ENCODE assay signal across 17 cellular contexts in genomic region chr2:237571551-237571950, GRCh38. TPM values are rescaled to one million over a fixed set of nuclear protein-coding genes. Genes with fewer than 3 reads are reported as not detected.
A peak's percentile ranks its signal among the peaks of the same experiment; 100 is the strongest.
DNase-seq lines count a peak whose midpoint lies in the region; ATAC-seq and TF ChIP-seq lines count a peak whose summit lies in the region.
"Had no signal": no experiment of that assay in that cellular context is flagged by ENCODE, and none has a peak within 500 bp of the region (broad histone marks: within the 10 kb centered on the region; RNA-seq: fewer than 3 reads in every experiment).

No MANE protein-coding gene starts in this region.

- peak; percentile 3 for ATAC-seq in activated CD8-positive, alpha-beta T cell treated with anti-CD3 and anti-CD28 coated beads for 36 hours
- ATAC-seq in activated CD8-positive, alpha-beta T cell treated with anti-CD3 and anti-CD28 coated beads, Interleukin-2, amount 10 ng/mL, durations not matched to agents 7 days and 5 days, result no peak
- ATAC-seq in upper lobe of right lung, result no peak

- no peak for TF ChIP-seq CTCF in activated CD8-positive, alpha-beta T cell treated with anti-CD3 and anti-CD28 coated beads for 36 hours (IDR thresholded peaks at IDR 0.05)
- TF ChIP-seq CTCF in VCaP (conservative IDR thresholded peaks at IDR 0.05), result no peak
- TF ChIP-seq CTCF in upper lobe of right lung (IDR thresholded peaks at IDR 0.05), result no peak
- no peak for TF ChIP-seq CTCF in BE2C (IDR thresholded peaks at IDR 0.05; ENCODE audit: low read depth, low read length)

- H2BK120ac ChIP-seq in mesendoderm (ENCODE audit: low read depth, low read length), result no peak overlapping the region

- H4K5ac ChIP-seq in mesendoderm (ENCODE audit: low read length), result no peak overlapping the region

- H3K27ac Mint-ChIP-seq in activated CD8-positive, alpha-beta T cell treated with anti-CD3 and anti-CD28 coated beads for 36 hours, result no peak overlapping the region
- no peak overlapping the region for H3K27ac Mint-ChIP-seq in activated CD8-positive, alpha-beta T cell treated with anti-CD3 and anti-CD28 coated beads, Interleukin-2, amount 10 ng/mL, durations not matched to agents 7 days and 5 days
- H3K27ac Mint-ChIP-seq: activated CD4-positive, alpha-beta T cell treated with anti-CD3 and anti-CD28 coated beads, Interleukin-2, amount 10 ng/mL, durations not matched to agents 24 days and 14 days; CD4-positive, CD25-positive, alpha-beta regulatory T cell; immature natural killer cell had no signal

- H3K18ac ChIP-seq in mesendoderm (ENCODE audit: low read length), result no peak overlapping the region

- H3K9me3 ChIP-seq in upper lobe of right lung (no peaks in the 10 kb centered on the region), BE2C (no peaks in the 10 kb centered on the region)

- POLR2A ChIA-PET in activated CD8-positive, alpha-beta T cell treated with anti-CD3 and anti-CD28 coated beads for 36 hours (lab: Charles Lee), result interaction anchor here (1.1 to 1.6 kb wide), 3 partner anchors 10 to 62 kb away, joined by 4 to 8 read pairs (median 5); no protein-coding TSS in a partner anchor
- POLR2A ChIA-PET in activated CD8-positive, alpha-beta T cell treated with anti-CD3 and anti-CD28 coated beads, Interleukin-2, amount 10 ng/mL, durations not matched to agents 7 days and 5 days (lab: Charles Lee), result interaction anchor here (1.2 kb wide), 1 partner anchor 63 kb away, joined by 4 read pairs; no protein-coding TSS in a partner anchor

- no peak overlapping the region for H3K4me2 ChIP-seq in mesendoderm (ENCODE audit: low read length)

- no peaks in the 10 kb centered on the region for H3K79me2 ChIP-seq in mesendoderm (ENCODE audit: control insufficient read depth, insufficient read depth, low read length)

- H3K79me1 ChIP-seq in mesendoderm (ENCODE audit: low read length), result no peaks in the 10 kb centered on the region

- peaks cover 3% of the 10 kb centered on the region for H3K27me3 Mint-ChIP-seq in activated CD8-positive, alpha-beta T cell treated with anti-CD3 and anti-CD28 coated beads for 36 hours
- no peaks in the 10 kb centered on the region for H3K27me3 Mint-ChIP-seq in activated CD8-positive, alpha-beta T cell treated with anti-CD3 and anti-CD28 coated beads, Interleukin-2, amount 10 ng/mL, durations not matched to agents 7 days and 5 days (ENCODE audit: low read depth)
- H3K27me3 Mint-ChIP-seq: activated CD4-positive, alpha-beta T cell treated with anti-CD3 and anti-CD28 coated beads, Interleukin-2, amount 10 ng/mL, durations not matched to agents 24 days and 14 days had no signal

- H3K56ac ChIP-seq in mesendoderm (ENCODE audit: low read length), result peak overlapping the region; percentile 25

- H4K8ac ChIP-seq in mesendoderm (ENCODE audit: low read depth, low read length), result no peak overlapping the region

- no peak for DNase-seq in activated CD8-positive, alpha-beta T cell treated with anti-CD3 and anti-CD28 coated beads for 36 hours
- DNase-seq in activated CD8-positive, alpha-beta T cell treated with anti-CD3 and anti-CD28 coated beads, Interleukin-2, amount 10 ng/mL, durations not matched to agents 7 days and 5 days, result no peak
- no peak for DNase-seq in mesendoderm
- peak; percentile 54 for DNase-seq in upper lobe of right lung
- no peak for DNase-seq in BE2C
- no peak for DNase-seq in effector CD8-positive, alpha-beta T cell (lab: John Stamatoyannopoulos, UW)
- no peak for DNase-seq in AG08396 (ENCODE audit: low spot score)

- intact Hi-C loops in activated CD8-positive, alpha-beta T cell treated with anti-CD3 and anti-CD28 coated beads for 36 hours (cut with micrococcal nuclease), result loop anchor here (2.0 kb wide), 1 partner anchor 59 kb away; no protein-coding TSS in a partner anchor
- intact Hi-C loops in upper lobe of right lung (cut with DNase I), result loop anchor here (5.0 kb wide), 1 partner anchor 54 kb away; no protein-coding TSS in a partner anchor

- H3K4ac ChIP-seq in mesendoderm (ENCODE audit: low read depth, low read length), result no peak overlapping the region

- H2BK5ac ChIP-seq in mesendoderm (ENCODE audit: low read length), result no peak overlapping the region

- H3K4me1 Mint-ChIP-seq in activated CD8-positive, alpha-beta T cell treated with anti-CD3 and anti-CD28 coated beads for 36 hours (ENCODE audit: low read depth), result peaks cover 6% of the 10 kb centered on the region
- H3K4me1 Mint-ChIP-seq in activated CD8-positive, alpha-beta T cell treated with anti-CD3 and anti-CD28 coated beads, Interleukin-2, amount 10 ng/mL, durations not matched to agents 7 days and 5 days (ENCODE audit: low read depth), result peaks cover 5% of the 10 kb centered on the region

- no peaks in the 10 kb centered on the region for H3K36me3 Mint-ChIP-seq in activated CD8-positive, alpha-beta T cell treated with anti-CD3 and anti-CD28 coated beads for 36 hours (ENCODE audit: low read depth)
- H3K36me3 Mint-ChIP-seq in activated CD8-positive, alpha-beta T cell treated with anti-CD3 and anti-CD28 coated beads, Interleukin-2, amount 10 ng/mL, durations not matched to agents 7 days and 5 days (ENCODE audit: low read depth), result no peaks in the 10 kb centered on the region
- H3K36me3 Mint-ChIP-seq: CD4-positive, CD25-positive, alpha-beta regulatory T cell; immature natural killer cell had no signal

- no peak overlapping the region for H3K23ac ChIP-seq in mesendoderm (ENCODE audit: low read length)

- H3K4me3 ChIP-seq in mesendoderm (ENCODE audit: low read length) (no peak overlapping the region), upper lobe of right lung (no peak overlapping the region), BE2C (ENCODE audit: low read depth, low read length) (no peak overlapping the region)
- H3K4me3 ChIP-seq: cardiac muscle cell had no signal

- no peak overlapping the region for H3K9ac ChIP-seq in mesendoderm (ENCODE audit: low read length)

- H2AK5ac ChIP-seq in mesendoderm (ENCODE audit: low read length), result peak overlapping the region; percentile 20

- CTCF ChIA-PET in activated CD8-positive, alpha-beta T cell treated with anti-CD3 and anti-CD28 coated beads for 36 hours (lab: Charles Lee), result interaction anchor here (0.6 to 8.2 kb wide), 61 partner anchors 9 to 541 kb away, joined by 3 to 285 read pairs (median 5); partner anchors contain the start of gene RAB17
- CTCF ChIA-PET in activated CD8-positive, alpha-beta T cell treated with anti-CD3 and anti-CD28 coated beads, Interleukin-2, amount 10 ng/mL, durations not matched to agents 7 days and 5 days (lab: Charles Lee), result interaction anchor here (0.5 to 5.5 kb wide), 40 partner anchors 9 to 450 kb away, joined by 3 to 88 read pairs (median 5); no protein-coding TSS in a partner anchor

- no peak overlapping the region for H2BK15ac ChIP-seq in mesendoderm (replicated peaks; ENCODE audit: low read depth)

- H3K4me3 Mint-ChIP-seq in activated CD8-positive, alpha-beta T cell treated with anti-CD3 and anti-CD28 coated beads for 36 hours, result no peak overlapping the region
- H3K4me3 Mint-ChIP-seq in activated CD8-positive, alpha-beta T cell treated with anti-CD3 and anti-CD28 coated beads, Interleukin-2, amount 10 ng/mL, durations not matched to agents 7 days and 5 days, result no peak overlapping the region
- H3K4me3 Mint-ChIP-seq: activated CD4-positive, alpha-beta T cell treated with anti-CD3 and anti-CD28 coated beads, Interleukin-2, amount 10 ng/mL, durations not matched to agents 24 days and 14 days; CD4-positive, CD25-positive, alpha-beta regulatory T cell; immature natural killer cell had no signal

- H3K9me3 Mint-ChIP-seq in activated CD8-positive, alpha-beta T cell treated with anti-CD3 and anti-CD28 coated beads for 36 hours, result no peaks in the 10 kb centered on the region
- H3K9me3 Mint-ChIP-seq in activated CD8-positive, alpha-beta T cell treated with anti-CD3 and anti-CD28 coated beads, Interleukin-2, amount 10 ng/mL, durations not matched to agents 7 days and 5 days (ENCODE audit: insufficient read depth), result no peaks in the 10 kb centered on the region
- H3K9me3 Mint-ChIP-seq: activated CD4-positive, alpha-beta T cell treated with anti-CD3 and anti-CD28 coated beads, Interleukin-2, amount 10 ng/mL, durations not matched to agents 24 days and 14 days; CD4-positive, CD25-positive, alpha-beta regulatory T cell; immature natural killer cell had no signal

- WGBS in mesendoderm (ENCODE audit: extremely low coverage, insufficient coverage, low lambda C conversion rate), result no CpG with 5 or more reads among the region's 7 CpGs

- no peaks in the 10 kb centered on the region for H3K27me3 ChIP-seq in mesendoderm (ENCODE audit: insufficient read depth, low read length, poor library complexity)
- no peaks in the 10 kb centered on the region for H3K27me3 ChIP-seq in upper lobe of right lung
- H3K27me3 ChIP-seq in BE2C, result no peaks in the 10 kb centered on the region
- H3K27me3 ChIP-seq: cardiac muscle cell had no signal

- H3K4me1 ChIP-seq in mesendoderm (ENCODE audit: control insufficient read depth, low read depth, low read length), result no peaks in the 10 kb centered on the region
- H3K4me1 ChIP-seq in upper lobe of right lung, result peaks cover 8% of the 10 kb centered on the region
- no peaks in the 10 kb centered on the region for H3K4me1 ChIP-seq in BE2C

- no peaks in the 10 kb centered on the region for H3K36me3 ChIP-seq in mesendoderm (ENCODE audit: control insufficient read depth, insufficient read depth, low read length)
- H3K36me3 ChIP-seq in upper lobe of right lung, result no peaks in the 10 kb centered on the region
- no peaks in the 10 kb centered on the region for H3K36me3 ChIP-seq in BE2C
- H3K36me3 ChIP-seq: cardiac muscle cell had no signal

- H3K27ac ChIP-seq in VCaP (peak overlapping the region; percentile 77), mesendoderm (ENCODE audit: low read depth, low read length) (no peak overlapping the region), upper lobe of right lung (no peak overlapping the region)
- H3K27ac ChIP-seq: cardiac muscle cell had no signal

RNA-seq across cellular contexts. Expression of gene PRLH, which starts 5.2 kb away (rescaled TPM):
- total RNA-seq in activated CD8-positive, alpha-beta T cell treated with anti-CD3 and anti-CD28 coated beads for 36 hours, result not detected
- not detected for total RNA-seq in activated CD8-positive, alpha-beta T cell treated with anti-CD3 and anti-CD28 coated beads, Interleukin-2, amount 10 ng/mL, durations not matched to agents 7 days and 5 days
- polyA plus RNA-seq in mesendoderm (2013, experiment 1 of 2), result not detected
- polyA plus RNA-seq in mesendoderm (2013, experiment 2 of 2), result not detected
- total RNA-seq in upper lobe of right lung, result not detected
- polyA plus RNA-seq in BE2C (2012; ENCODE audit: insufficient read depth, insufficient read length, low read depth), result not detected
- total RNA-seq: activated CD4-positive, alpha-beta T cell treated with anti-CD3 and anti-CD28 coated beads, Interleukin-2, amount 10 ng/mL, durations not matched to agents 24 days and 14 days; cardiac muscle cell; CD4-positive, CD25-positive, alpha-beta regulatory T cell; liver; omental fat pad; Right ventricle myocardium inferior; skeletal muscle tissue; urinary bladder had no signal
- polyA plus RNA-seq: cardiac muscle cell; CD4-positive, CD25-positive, alpha-beta regulatory T cell; immature natural killer cell; liver; urinary bladder had no signal

RNA-seq across cellular contexts. Expression of gene RAB17, which starts 19.0 kb away (rescaled TPM):
- under 1 TPM; 0.14 to 0.69 TPM for total RNA-seq in activated CD8-positive, alpha-beta T cell treated with anti-CD3 and anti-CD28 coated beads for 36 hours
- under 1 TPM; 0.16 to 0.61 TPM for total RNA-seq in activated CD8-positive, alpha-beta T cell treated with anti-CD3 and anti-CD28 coated beads, Interleukin-2, amount 10 ng/mL, durations not matched to agents 7 days and 5 days
- 111 TPM for polyA plus RNA-seq in mesendoderm (2013, experiment 1 of 2)
- 108 TPM for polyA plus RNA-seq in mesendoderm (2013, experiment 2 of 2)
- 50.9 TPM for total RNA-seq in upper lobe of right lung
- 1.0 TPM for polyA plus RNA-seq in BE2C (2012; ENCODE audit: insufficient read depth, insufficient read length, low read depth)
- total RNA-seq: CD4-positive, CD25-positive, alpha-beta regulatory T cell had no signal
- polyA plus RNA-seq: CD4-positive, CD25-positive, alpha-beta regulatory T cell; immature natural killer cell had no signal

RNA-seq across cellular contexts. Expression of gene LRRFIP1, which starts 55.8 kb away (rescaled TPM):
- total RNA-seq in activated CD8-positive, alpha-beta T cell treated with anti-CD3 and anti-CD28 coated beads for 36 hours, result 100 to 1,000 TPM; 264 to 281 TPM
- total RNA-seq in activated CD8-positive, alpha-beta T cell treated with anti-CD3 and anti-CD28 coated beads, Interleukin-2, amount 10 ng/mL, durations not matched to agents 7 days and 5 days, result 100 to 1,000 TPM; 189 to 207 TPM
- 86.5 TPM for polyA plus RNA-seq in mesendoderm (2013, experiment 1 of 2)
- 91.0 TPM for polyA plus RNA-seq in mesendoderm (2013, experiment 2 of 2)
- total RNA-seq in upper lobe of right lung, result 178 TPM
- 45.2 TPM for polyA plus RNA-seq in BE2C (2012; ENCODE audit: insufficient read depth, insufficient read length, low read depth)

Comparison
In these comparisons a context has a peak if more than half of its experiments do, and no peak if none do; other contexts are left out.
1. RNA of gene RAB17, which starts 19.0 kb away (total RNA-seq): 50.9 TPM in upper lobe of right lung (single experiment); 0.14 to 0.69 TPM in activated CD8-positive, alpha-beta T cell treated with anti-CD3 and anti-CD28 coated beads for 36 hours and 0.16 to 0.61 TPM in activated CD8-positive, alpha-beta T cell treated with anti-CD3 and anti-CD28 coated beads, Interleukin-2, amount 10 ng/mL, durations not matched to agents 7 days and 5 days; every median in the first group is over 10 times any median in the second.